ENCODE assay signal across 10 cellular contexts in genomic region chr1:178038372-178038771, GRCh38. TPM values are rescaled to one million over a fixed set of nuclear protein-coding genes. Genes with fewer than 3 reads are reported as not detected.
A peak's percentile ranks its signal among the peaks of the same experiment; 100 is the strongest.
DNase-seq lines count a peak whose midpoint lies in the region; ATAC-seq and TF ChIP-seq lines count a peak whose summit lies in the region.
"Had no signal": no experiment of that assay in that cellular context is flagged by ENCODE, and none has a peak within 500 bp of the region (broad histone marks: within the 10 kb centered on the region; RNA-seq: fewer than 3 reads in every experiment).

No MANE protein-coding gene starts in this region.

- H3K23ac ChIP-seq in mesenchymal stem cell (ENCODE audit: low read length in 2 of 2): no peak overlapping the region

- H3K4me3 ChIP-seq in HUES64 (ENCODE audit: low read length): peak overlapping the region; percentile 57
- H3K4me3 ChIP-seq in coronary artery: peak overlapping the region; percentile 80
- peak overlapping the region in 1 of 2 experiments; percentile 84 for H3K4me3 ChIP-seq in mesenchymal stem cell (ENCODE audit: insufficient read depth in 1 of 2, low read depth in 1 of 2, low read length in 2 of 2)
- H3K4me3 ChIP-seq in subcutaneous abdominal adipose tissue (ENCODE audit: low read depth in 1 of 5, low read length in 5 of 5): peak overlapping the region; percentile 69 to 87 (median 75)

- peak overlapping the region; percentile 89 for H2AK5ac ChIP-seq in mesenchymal stem cell (ENCODE audit: low read length, severe bottlenecking)

- no peak overlapping the region for H3K4ac ChIP-seq in mesenchymal stem cell (ENCODE audit: low read depth in 1 of 2, low read length in 2 of 2)

- H3K36me3 ChIP-seq in HUES64 (ENCODE audit: insufficient read depth, low read length) (no peaks in the 10 kb centered on the region), mesenchymal stem cell (ENCODE audit: control insufficient read depth in 1 of 2, insufficient read depth in 2 of 2, low read depth in 1 of 2, low read length in 2 of 2) (peaks cover 0 to 6% of the 10 kb centered on the region in 2 experiments), subcutaneous abdominal adipose tissue (ENCODE audit: control insufficient read depth in 5 of 5, insufficient read depth in 5 of 5, low read length in 5 of 5) (no peaks in the 10 kb centered on the region)

- peak overlapping the region; percentile 59 for H4K8ac ChIP-seq in mesenchymal stem cell (ENCODE audit: low read length)

- H2BK15ac ChIP-seq in mesenchymal stem cell (ENCODE audit: low read depth, poor library complexity, severe bottlenecking): no peak overlapping the region

- DNase-seq in coronary artery (ENCODE audit: low spot score): no peak
- DNase-seq in mesenchymal stem cell: no peak
- DNase-seq in central memory CD4-positive, alpha-beta T cell: no peak
- DNase-seq in mucosa of gallbladder (ENCODE audit: low spot score): no peak
- DNase-seq: NCI-H2171 treated with DMSO at 0.1 percent for 48 hours; stimulated activated CD4-positive, alpha-beta T cell treated with anti-CD3 and anti-CD28 coated beads, Interleukin-4, amount 100 ng/mL, for 1 hour had no signal

- H2AFZ ChIP-seq in mesenchymal stem cell (ENCODE audit: low read depth, low read length): no peak overlapping the region

- no peaks in the 10 kb centered on the region for H3K9me3 ChIP-seq in HUES64 (ENCODE audit: insufficient read depth, low read depth, low read length)
- no peaks in the 10 kb centered on the region for H3K9me3 ChIP-seq in mesenchymal stem cell (ENCODE audit: control insufficient read depth, low read length)
- no peaks in the 10 kb centered on the region for H3K9me3 ChIP-seq in subcutaneous abdominal adipose tissue (ENCODE audit: control insufficient read depth in 5 of 5, low read length in 5 of 5)

- H4K91ac ChIP-seq in mesenchymal stem cell (ENCODE audit: low read length): peak overlapping the region; percentile 2

- no peak overlapping the region for H2BK5ac ChIP-seq in mesenchymal stem cell (ENCODE audit: low read depth, low read length, poor library complexity, severe bottlenecking)

- H3K9ac ChIP-seq in HUES64 (ENCODE audit: low read depth, low read length) (no peak overlapping the region; the same call in 1 of the 2 replicates), mesenchymal stem cell (ENCODE audit: low read length) (peak overlapping the region; percentile 94), subcutaneous abdominal adipose tissue (ENCODE audit: low read length in 5 of 5) (peak overlapping the region in 4 of 5 donors; percentile 46 to 81 (median 72))

- peak overlapping the region in 1 of 2 experiments; percentile 75 for H2BK12ac ChIP-seq in mesenchymal stem cell (ENCODE audit: low read length in 2 of 2)

- no peak overlapping the region for H3K14ac ChIP-seq in mesenchymal stem cell (ENCODE audit: low read length in 2 of 2)

- no peaks in the 10 kb centered on the region for H3K27me3 ChIP-seq in HUES64 (ENCODE audit: insufficient read depth, low read length)
- no peaks in the 10 kb centered on the region for H3K27me3 ChIP-seq in mesenchymal stem cell (ENCODE audit: control insufficient read depth in 1 of 2, insufficient read depth in 1 of 2, low read length in 2 of 2)
- H3K27me3 ChIP-seq in subcutaneous abdominal adipose tissue (ENCODE audit: control insufficient read depth in 5 of 5, insufficient read depth in 4 of 5, low read length in 5 of 5): no peaks in the 10 kb centered on the region

- H3K27ac ChIP-seq in HUES64 (ENCODE audit: low read depth, low read length) (no peak overlapping the region), coronary artery (peak overlapping the region; percentile 67 to 82), mesenchymal stem cell (ENCODE audit: low read length, poor library complexity, severe bottlenecking) (no peak overlapping the region), subcutaneous abdominal adipose tissue (ENCODE audit: low read depth, low read length) (peak overlapping the region; percentile 62)

- ATAC-seq in GM21423 (IDR thresholded peaks at IDR 0.05; ENCODE audit: unreplicated experiment) (no peak), GM18870 (IDR thresholded peaks at IDR 0.05; ENCODE audit: unreplicated experiment) (no peak)

- no peak for TF ChIP-seq CTCF in coronary artery (IDR thresholded peaks at IDR 0.05)

- H3K79me1 ChIP-seq in mesenchymal stem cell (replicated peaks; ENCODE audit: low read length, poor library complexity, severe bottlenecking): no peaks in the 10 kb centered on the region

- H2BK120ac ChIP-seq in mesenchymal stem cell (ENCODE audit: low read depth, low read length): no peak overlapping the region

- 97% methylated on average over 11 of the region's 11 CpGs for WGBS in HUES64
- 96% methylated on average over 9 of the region's 11 CpGs for WGBS in mesenchymal stem cell

- H3K4me1 ChIP-seq in HUES64 (ENCODE audit: insufficient read depth, low read length): no peaks in the 10 kb centered on the region
- H3K4me1 ChIP-seq in mesenchymal stem cell (ENCODE audit: control insufficient read depth, insufficient read depth, low read depth, low read length): peaks cover 2% of the 10 kb centered on the region
- peaks cover 2 to 18% (median 14%) of the 10 kb centered on the region in 5 donors for H3K4me1 ChIP-seq in subcutaneous abdominal adipose tissue (ENCODE audit: control insufficient read depth in 5 of 5, insufficient read depth in 5 of 5, low read length in 5 of 5)

- H3K4me2 ChIP-seq in mesenchymal stem cell (ENCODE audit: low read length, poor library complexity, severe bottlenecking): no peak overlapping the region

- H3K18ac ChIP-seq in mesenchymal stem cell (ENCODE audit: low read depth in 1 of 2, low read length in 2 of 2): peak overlapping the region in 1 of 2 experiments; percentile 64

RNA-seq across cellular contexts. Expression of gene RASAL2, which starts 55.5 kb away (rescaled TPM):
- polyA plus RNA-seq in HUES64 (2013, experiment 1 of 2): 13.1 TPM
- 14.4 TPM for polyA plus RNA-seq in HUES64 (2013, experiment 2 of 2)
- 8.5 TPM for polyA plus RNA-seq in mesenchymal stem cell (2013, experiment 1 of 2)
- 7.6 TPM for polyA plus RNA-seq in mesenchymal stem cell (2013, experiment 2 of 2)
- 26.7 TPM for total RNA-seq in mucosa of gallbladder

Comparison
In these comparisons a context has a peak if more than half of its experiments do, and no peak if none do; other contexts are left out.
1. H3K27ac ChIP-seq: peak in coronary artery (2 of 2) and subcutaneous abdominal adipose tissue (single experiment); none in HUES64 (single experiment) and mesenchymal stem cell (single experiment).